In genomic region chr11:46380340-46381045, GRCh38 we compare ENCODE assay signal across 1 cellular context.
TF ChIP-seq lines count a peak whose summit lies in the region.

No MANE protein-coding gene starts in this region.

TF ChIP-seq in WTC11, 78 proteins besides CTCF, POLR2A, EP300 and RAD21 (continued from another document):
- no peak for TF ChIP-seq CDX4 (CRISPR knock-in tag; IDR thresholded peaks at IDR 0.05; ENCODE audit: borderline replicate concordance)
- TF ChIP-seq, protein P1, sequence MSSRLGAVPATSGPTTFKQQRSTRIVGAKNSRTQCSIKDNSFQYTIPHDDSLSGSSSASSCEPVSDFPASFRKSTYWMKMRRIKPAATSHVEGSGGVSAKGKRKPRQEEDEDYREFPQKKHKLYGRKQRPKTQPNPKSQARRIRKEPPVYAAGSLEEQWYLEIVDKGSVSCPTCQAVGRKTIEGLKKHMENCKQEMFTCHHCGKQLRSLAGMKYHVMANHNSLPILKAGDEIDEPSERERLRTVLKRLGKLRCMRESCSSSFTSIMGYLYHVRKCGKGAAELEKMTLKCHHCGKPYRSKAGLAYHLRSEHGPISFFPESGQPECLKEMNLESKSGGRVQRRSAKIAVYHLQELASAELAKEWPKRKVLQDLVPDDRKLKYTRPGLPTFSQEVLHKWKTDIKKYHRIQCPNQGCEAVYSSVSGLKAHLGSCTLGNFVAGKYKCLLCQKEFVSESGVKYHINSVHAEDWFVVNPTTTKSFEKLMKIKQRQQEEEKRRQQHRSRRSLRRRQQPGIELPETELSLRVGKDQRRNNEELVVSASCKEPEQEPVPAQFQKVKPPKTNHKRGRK (CRISPR knock-in tag; IDR thresholded peaks at IDR 0.05; ENCODE audit: borderline replicate concordance) = no peak
- no peak for TF ChIP-seq ZNF423 (CRISPR knock-in tag; IDR thresholded peaks at IDR 0.05)
- TF ChIP-seq, protein P2, sequence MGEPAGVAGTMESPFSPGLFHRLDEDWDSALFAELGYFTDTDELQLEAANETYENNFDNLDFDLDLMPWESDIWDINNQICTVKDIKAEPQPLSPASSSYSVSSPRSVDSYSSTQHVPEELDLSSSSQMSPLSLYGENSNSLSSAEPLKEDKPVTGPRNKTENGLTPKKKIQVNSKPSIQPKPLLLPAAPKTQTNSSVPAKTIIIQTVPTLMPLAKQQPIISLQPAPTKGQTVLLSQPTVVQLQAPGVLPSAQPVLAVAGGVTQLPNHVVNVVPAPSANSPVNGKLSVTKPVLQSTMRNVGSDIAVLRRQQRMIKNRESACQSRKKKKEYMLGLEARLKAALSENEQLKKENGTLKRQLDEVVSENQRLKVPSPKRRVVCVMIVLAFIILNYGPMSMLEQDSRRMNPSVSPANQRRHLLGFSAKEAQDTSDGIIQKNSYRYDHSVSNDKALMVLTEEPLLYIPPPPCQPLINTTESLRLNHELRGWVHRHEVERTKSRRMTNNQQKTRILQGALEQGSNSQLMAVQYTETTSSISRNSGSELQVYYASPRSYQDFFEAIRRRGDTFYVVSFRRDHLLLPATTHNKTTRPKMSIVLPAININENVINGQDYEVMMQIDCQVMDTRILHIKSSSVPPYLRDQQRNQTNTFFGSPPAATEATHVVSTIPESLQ (CRISPR knock-in tag; IDR thresholded peaks at IDR 0.05) = no peak
- TF ChIP-seq, protein P3, sequence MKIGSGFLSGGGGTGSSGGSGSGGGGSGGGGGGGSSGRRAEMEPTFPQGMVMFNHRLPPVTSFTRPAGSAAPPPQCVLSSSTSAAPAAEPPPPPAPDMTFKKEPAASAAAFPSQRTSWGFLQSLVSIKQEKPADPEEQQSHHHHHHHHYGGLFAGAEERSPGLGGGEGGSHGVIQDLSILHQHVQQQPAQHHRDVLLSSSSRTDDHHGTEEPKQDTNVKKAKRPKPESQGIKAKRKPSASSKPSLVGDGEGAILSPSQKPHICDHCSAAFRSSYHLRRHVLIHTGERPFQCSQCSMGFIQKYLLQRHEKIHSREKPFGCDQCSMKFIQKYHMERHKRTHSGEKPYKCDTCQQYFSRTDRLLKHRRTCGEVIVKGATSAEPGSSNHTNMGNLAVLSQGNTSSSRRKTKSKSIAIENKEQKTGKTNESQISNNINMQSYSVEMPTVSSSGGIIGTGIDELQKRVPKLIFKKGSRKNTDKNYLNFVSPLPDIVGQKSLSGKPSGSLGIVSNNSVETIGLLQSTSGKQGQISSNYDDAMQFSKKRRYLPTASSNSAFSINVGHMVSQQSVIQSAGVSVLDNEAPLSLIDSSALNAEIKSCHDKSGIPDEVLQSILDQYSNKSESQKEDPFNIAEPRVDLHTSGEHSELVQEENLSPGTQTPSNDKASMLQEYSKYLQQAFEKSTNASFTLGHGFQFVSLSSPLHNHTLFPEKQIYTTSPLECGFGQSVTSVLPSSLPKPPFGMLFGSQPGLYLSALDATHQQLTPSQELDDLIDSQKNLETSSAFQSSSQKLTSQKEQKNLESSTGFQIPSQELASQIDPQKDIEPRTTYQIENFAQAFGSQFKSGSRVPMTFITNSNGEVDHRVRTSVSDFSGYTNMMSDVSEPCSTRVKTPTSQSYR (CRISPR knock-in tag; IDR thresholded peaks at IDR 0.05) = no peak; the same call in 1 of the 2 replicates
- no peak; the same call in 1 of the 2 replicates for TF ChIP-seq ESRRA (CRISPR knock-in tag; IDR thresholded peaks at IDR 0.05; ENCODE audit: borderline replicate concordance)
- 0 out of 2 replicates have a peak, but pooled peaks have one; percentile 41 for TF ChIP-seq HMGXB4 (CRISPR knock-in tag; IDR thresholded peaks at IDR 0.05)
- TF ChIP-seq SP1 (CRISPR knock-in tag; conservative IDR thresholded peaks at IDR 0.05) = peak; percentile 66
- TF ChIP-seq ETV6 (CRISPR knock-in tag; IDR thresholded peaks at IDR 0.05) = no peak
- 0 out of 2 replicates have a peak, but pooled peaks have one; percentile 30 for TF ChIP-seq EMX1 (CRISPR knock-in tag; IDR thresholded peaks at IDR 0.05)
- no peak for TF ChIP-seq ZNF219 (CRISPR knock-in tag; IDR thresholded peaks at IDR 0.05; ENCODE audit: borderline replicate concordance)
- TF ChIP-seq ZBTB21 (CRISPR knock-in tag; IDR thresholded peaks at IDR 0.05; ENCODE audit: borderline replicate concordance) = 0 out of 2 replicates have a peak, but pooled peaks have one; percentile 47
- TF ChIP-seq GABPB1 (CRISPR knock-in tag; IDR thresholded peaks at IDR 0.05) = peak; percentile 24; the same call in 1 of the 2 replicates
